In genomic region chr7:20102970-20103369, GRCh38 we compare ENCODE assay signal across 23 cellular contexts.
DNase-seq lines count a peak whose midpoint lies in the region; ATAC-seq, FAIRE-seq and TF ChIP-seq lines count a peak whose summit lies in the region.
"Had no signal": no experiment of that assay in that cellular context is flagged by ENCODE, and none has a peak within 500 bp of the region (broad histone marks: within the 10 kb centered on the region; RNA-seq: fewer than 3 reads in every experiment).

No MANE protein-coding gene starts in this region.

- no peak overlapping the region for H3K27ac Mint-ChIP-seq in neural progenitor cell
- no peak overlapping the region for H3K27ac Mint-ChIP-seq in naive thymus-derived CD8-positive, alpha-beta T cell
- H3K27ac Mint-ChIP-seq: CD14-positive monocyte; CD4-positive, alpha-beta T cell; CD8-positive, alpha-beta memory T cell had no signal

- H3K9me3 ChIP-seq in H1 (ENCODE audit: insufficient read depth in 2 of 2, low read depth in 1 of 2, low read length in 1 of 2) (no peaks in the 10 kb centered on the region), neural progenitor cell (ENCODE audit: low read depth) (no peaks in the 10 kb centered on the region)
- H3K9me3 ChIP-seq: A549; BE2C; BLaER1 treated with 17β-estradiol and CSF1 and Interleukin-3, amounts not matched to agents 10 nM and 100 nM had no signal

- H3K23me2 ChIP-seq in H1 (ENCODE audit: low read depth, low read length) = no peaks in the 10 kb centered on the region

- no peak overlapping the region for H2BK12ac ChIP-seq in H1 (ENCODE audit: low read depth, low read length)

- no peak overlapping the region for H3K4me3 Mint-ChIP-seq in neural progenitor cell
- no peak overlapping the region for H3K4me3 Mint-ChIP-seq in naive thymus-derived CD8-positive, alpha-beta T cell
- H3K4me3 Mint-ChIP-seq: CD14-positive monocyte; CD4-positive, alpha-beta T cell; CD8-positive, alpha-beta memory T cell had no signal

- H3K4me2 ChIP-seq in H1 (ENCODE audit: insufficient read depth in 1 of 2, low read depth in 2 of 2, low read length in 2 of 2) (no peak overlapping the region), neural progenitor cell (no peak overlapping the region)
- H3K4me2 ChIP-seq: A549; BLaER1 treated with 17β-estradiol and CSF1 and Interleukin-3, amounts not matched to agents 10 nM and 100 nM had no signal

- H3K14ac ChIP-seq in H1 (ENCODE audit: insufficient read length) = no peak overlapping the region

- H3K27ac ChIP-seq in H1 (ENCODE audit: low read depth, low read length) = no peak overlapping the region
- H3K27ac ChIP-seq in neural progenitor cell = no peak overlapping the region
- H3K27ac ChIP-seq: A549; BLaER1 treated with 17β-estradiol and CSF1 and Interleukin-3, amounts not matched to agents 10 nM and 100 nM had no signal

- H3K4me3 ChIP-seq in H1 (ENCODE audit: extremely low read depth in 1 of 4, insufficient read depth in 2 of 4, low read depth in 3 of 4, low read length in 4 of 4) (no peak overlapping the region), neural progenitor cell (no peak overlapping the region)
- H3K4me3 ChIP-seq: A549; BLaER1 treated with 17β-estradiol and CSF1 and Interleukin-3, amounts not matched to agents 10 nM and 100 nM had no signal

- no peaks in the 10 kb centered on the region for H3K36me3 Mint-ChIP-seq in neural progenitor cell
- H3K36me3 Mint-ChIP-seq in naive thymus-derived CD8-positive, alpha-beta T cell = no peaks in the 10 kb centered on the region
- H3K36me3 Mint-ChIP-seq: CD14-positive monocyte; CD8-positive, alpha-beta memory T cell had no signal

- H2BK120ac ChIP-seq in H1 (replicated peaks; ENCODE audit: low read depth, low read length) = no peak overlapping the region

- POLR2A ChIA-PET in H1 (lab: Charles Lee; ENCODE audit: partially characterized antibody) = interaction anchor here (2.1 kb wide), 1 partner anchor 10 kb away, joined by 9 read pairs; no protein-coding TSS in a partner anchor
- POLR2A ChIA-PET in naive thymus-derived CD8-positive, alpha-beta T cell (lab: Charles Lee) = no interaction called here

- H3K4me1 ChIP-seq in H1 (replicated peaks in 1 of 4; ENCODE audit: control insufficient read depth in 3 of 4, insufficient read depth in 4 of 4, low read length in 3 of 4) = peaks cover 0 to 7% (median 2%) of the 10 kb centered on the region in 4 experiments; a peak in 4 of 7 replicates
- H3K4me1 ChIP-seq in neural progenitor cell = peaks cover 4% of the 10 kb centered on the region
- H3K4me1 ChIP-seq: BE2C; BLaER1 treated with 17β-estradiol and CSF1 and Interleukin-3, amounts not matched to agents 10 nM and 100 nM had no signal

- 74% methylated on average over 2 of the region's 2 CpGs; no CpG with 5 or more reads in 1 of the 2 experiments for WGBS in H1 (ENCODE audit: extremely low coverage in 1 of 2, insufficient coverage in 1 of 2, insufficient read length in 1 of 2, insufficient replicate concordance in 2 of 2, low coverage in 1 of 2, low lambda C conversion rate in 2 of 2, missing lambda C conversion rate in 1 of 2), 2 experiments

- no peak for TF ChIP-seq RAD21 in H1 (IDR thresholded peaks at IDR 0.05 in 1 of 2, conservative IDR thresholded peaks at IDR 0.05 in 1 of 2; ENCODE audit: low read depth in 2 of 2, low read length in 2 of 2)

- H3K4ac ChIP-seq in H1 (replicated peaks; ENCODE audit: insufficient read length, low read depth, low read length) = no peak overlapping the region

- no peaks in the 10 kb centered on the region; the same call in 1 of the 2 replicates for H3K79me1 ChIP-seq in H1 (ENCODE audit: low read depth, low read length)

- no peak for TF ChIP-seq EP300 in H1 (IDR thresholded peaks at IDR 0.05; ENCODE audit: borderline replicate concordance in 1 of 2, low read depth in 2 of 2, low read length in 2 of 2)

- H4K8ac ChIP-seq in H1 (ENCODE audit: extremely low read depth, insufficient read depth, low read length) = no peak overlapping the region

- no peak overlapping the region for H3K23ac ChIP-seq in H1 (ENCODE audit: insufficient read length)

- peak; percentile 15 for DNase-seq in NCI-H2227 (lab: John Stamatoyannopoulos, UW; ENCODE audit: unreplicated experiment)
- no peak for DNase-seq in NCI-H2227 treated with DMSO at 0.1 percent for 48 hours (lab: John Stamatoyannopoulos, UW)
- no peak for DNase-seq in H1 (ENCODE audit: low read depth in 1 of 2, low spot score in 2 of 2)
- no peak for DNase-seq in neural progenitor cell (ENCODE audit: low spot score)
- no peak for DNase-seq in naive thymus-derived CD8-positive, alpha-beta T cell
- DNase-seq: 8988T; ACHN; AML-193; BE2C; CD4-positive, alpha-beta T cell; CD8-positive, alpha-beta memory T cell; COR-L47; DMS153; DND-41; GOT3; H7; HCEC 1CT had no signal

- FAIRE-seq in H1 (lab: Jason Lieb, UNC) = peak; percentile 36
- FAIRE-seq: A549, G401.6, GM12892 had no signal

- H2BK15ac ChIP-seq in H1 (ENCODE audit: low read length) = no peak overlapping the region

- peaks cover 0 to 15% (median 7%) of the 10 kb centered on the region in 4 experiments; a peak in 4 of 8 replicates for H3K36me3 ChIP-seq in H1 (ENCODE audit: control insufficient read depth in 2 of 4, insufficient read depth in 4 of 4, low read length in 3 of 4)
- no peaks in the 10 kb centered on the region for H3K36me3 ChIP-seq in neural progenitor cell
- H3K36me3 ChIP-seq: BE2C; BLaER1 treated with 17β-estradiol and CSF1 and Interleukin-3, amounts not matched to agents 10 nM and 100 nM had no signal

- H3F3A ChIP-seq in neural progenitor cell (ENCODE audit: low read depth) = no peaks in the 10 kb centered on the region

- H3K56ac ChIP-seq in H1 (replicated peaks; ENCODE audit: insufficient read length, low read depth, low read length) = no peak overlapping the region

- no peaks in the 10 kb centered on the region for H3K4me1 Mint-ChIP-seq in neural progenitor cell
- H3K4me1 Mint-ChIP-seq in naive thymus-derived CD8-positive, alpha-beta T cell = no peaks in the 10 kb centered on the region
- H3K4me1 Mint-ChIP-seq: CD14-positive monocyte; CD8-positive, alpha-beta memory T cell had no signal

- H3K9ac ChIP-seq in H1 (replicated peaks in 1 of 4; ENCODE audit: extremely low read depth in 1 of 4, low read depth in 3 of 4, low read length in 3 of 4) (no peak overlapping the region), neural progenitor cell (no peak overlapping the region)
- H3K9ac ChIP-seq: BLaER1 treated with 17β-estradiol and CSF1 and Interleukin-3, amounts not matched to agents 10 nM and 100 nM had no signal

- H4K20me1 ChIP-seq in H1 (replicated peaks in 1 of 2; ENCODE audit: control insufficient read depth in 1 of 2, insufficient read depth in 2 of 2, low read length in 2 of 2) (no peaks in the 10 kb centered on the region), neural progenitor cell (ENCODE audit: low read depth) (no peaks in the 10 kb centered on the region)
- H4K20me1 ChIP-seq: BLaER1 treated with 17β-estradiol and CSF1 and Interleukin-3, amounts not matched to agents 10 nM and 100 nM had no signal

- H2AFZ ChIP-seq in H1 (ENCODE audit: low read length) (no peak overlapping the region), neural progenitor cell (replicated peaks) (peak overlapping the region; percentile 40)

- H3K79me2 ChIP-seq in H1 (ENCODE audit: control insufficient read depth in 1 of 2, insufficient read depth in 2 of 2, low read length in 2 of 2) = peaks cover 5 to 89% of the 10 kb centered on the region in 2 experiments
- no peaks in the 10 kb centered on the region for H3K79me2 ChIP-seq in neural progenitor cell (ENCODE audit: low read depth)

- H3K18ac ChIP-seq in H1 (ENCODE audit: extremely low read depth, low read length) = no peak overlapping the region

- no peak overlapping the region for H4K5ac ChIP-seq in H1 (ENCODE audit: insufficient read length, low read depth, low read length)

- H3K27me3 Mint-ChIP-seq in neural progenitor cell (ENCODE audit: insufficient read depth, low read depth) = no peaks in the 10 kb centered on the region
- peaks cover 0 to 3% (median 0%) of the 10 kb centered on the region in 5 donors for H3K27me3 Mint-ChIP-seq in naive thymus-derived CD8-positive, alpha-beta T cell
- H3K27me3 Mint-ChIP-seq: CD4-positive, alpha-beta T cell; CD8-positive, alpha-beta memory T cell had no signal

- no peak overlapping the region for H4K91ac ChIP-seq in H1 (replicated peaks; ENCODE audit: insufficient read length, low read length)

- TF ChIP-seq CTCF in H1 (IDR thresholded peaks at IDR 0.05; ENCODE audit: control extremely low read depth in 1 of 3, insufficient read depth in 1 of 3, low read depth in 1 of 3, low read length in 3 of 3) = no peak
- no peak for TF ChIP-seq CTCF in neural progenitor cell (IDR thresholded peaks at IDR 0.05)

- no peak overlapping the region for H2AK5ac ChIP-seq in H1 (ENCODE audit: low read depth, low read length)

- CTCF ChIA-PET in H1 (lab: Charles Lee; ENCODE audit: partially characterized antibody) = interaction anchor here (1.2 to 1.3 kb wide), 2 partner anchors 120 to 166 kb away, joined by 3 read pairs; no protein-coding TSS in a partner anchor

- H3K9me3 Mint-ChIP-seq in neural progenitor cell = no peaks in the 10 kb centered on the region
- peaks cover 0 to 1% (median 0%) of the 10 kb centered on the region in 9 donors for H3K9me3 Mint-ChIP-seq in naive thymus-derived CD8-positive, alpha-beta T cell
- H3K9me3 Mint-ChIP-seq: CD4-positive, alpha-beta T cell had no signal

- no peak overlapping the region for H2BK5ac ChIP-seq in H1 (ENCODE audit: low read depth, low read length)

- no peak overlapping the region for H2BK20ac ChIP-seq in H1 (ENCODE audit: low read length)

- TF ChIP-seq POLR2A in H1 (IDR thresholded peaks at IDR 0.05; ENCODE audit: control extremely low read depth in 1 of 2, low read depth in 2 of 2, low read length in 2 of 2) = no peak

- H3K27me3 ChIP-seq in H1 (replicated peaks in 1 of 4; ENCODE audit: control insufficient read depth in 3 of 4, extremely low read depth in 1 of 4, insufficient read depth in 3 of 4, low read length in 3 of 4) (no peaks in the 10 kb centered on the region), neural progenitor cell (no peaks in the 10 kb centered on the region)
- H3K27me3 ChIP-seq: BLaER1 treated with 17β-estradiol and CSF1 and Interleukin-3, amounts not matched to agents 10 nM and 100 nM had no signal

- no peak for ATAC-seq in naive thymus-derived CD8-positive, alpha-beta T cell
- ATAC-seq in GM21717 (IDR thresholded peaks at IDR 0.05; ENCODE audit: unreplicated experiment) = no peak
- ATAC-seq: A549 had no signal

TF ChIP-seq in H1, 55 proteins besides CTCF, POLR2A, EP300 and RAD21 (continues in another document):
- no peak for TF ChIP-seq TBP (IDR thresholded peaks at IDR 0.05; ENCODE audit: low read depth, low read length)
- no peak for TF ChIP-seq RFX5 (IDR thresholded peaks at IDR 0.05; ENCODE audit: borderline replicate concordance, low read depth, low read length)
- TF ChIP-seq SP4 (IDR thresholded peaks at IDR 0.05; ENCODE audit: low read length) = no peak
- TF ChIP-seq SIRT6 (IDR thresholded peaks at IDR 0.05; ENCODE audit: low read length) = no peak
- TF ChIP-seq CREB1 (IDR thresholded peaks at IDR 0.05) = no peak
- no peak for TF ChIP-seq HDAC2 (IDR thresholded peaks at IDR 0.05; ENCODE audit: borderline replicate concordance in 1 of 2, low read depth in 2 of 2, low read length in 2 of 2)
- TF ChIP-seq KDM4A (IDR thresholded peaks at IDR 0.05; ENCODE audit: low read depth, low read length, severe bottlenecking) = no peak
- TF ChIP-seq SUZ12 (IDR thresholded peaks at IDR 0.05; ENCODE audit: low read length) = no peak
